Comparison of ENCODE assay signal across 3 cellular contexts in genomic region chr22:25402501-25403283, GRCh38.
TF ChIP-seq lines count a peak whose summit lies in the region.

No MANE protein-coding gene starts in this region.

TF ChIP-seq in SK-N-SH, 30 proteins besides CTCF, POLR2A, EP300 and RAD21 (continued from another document):
- TF ChIP-seq, protein P1, sequence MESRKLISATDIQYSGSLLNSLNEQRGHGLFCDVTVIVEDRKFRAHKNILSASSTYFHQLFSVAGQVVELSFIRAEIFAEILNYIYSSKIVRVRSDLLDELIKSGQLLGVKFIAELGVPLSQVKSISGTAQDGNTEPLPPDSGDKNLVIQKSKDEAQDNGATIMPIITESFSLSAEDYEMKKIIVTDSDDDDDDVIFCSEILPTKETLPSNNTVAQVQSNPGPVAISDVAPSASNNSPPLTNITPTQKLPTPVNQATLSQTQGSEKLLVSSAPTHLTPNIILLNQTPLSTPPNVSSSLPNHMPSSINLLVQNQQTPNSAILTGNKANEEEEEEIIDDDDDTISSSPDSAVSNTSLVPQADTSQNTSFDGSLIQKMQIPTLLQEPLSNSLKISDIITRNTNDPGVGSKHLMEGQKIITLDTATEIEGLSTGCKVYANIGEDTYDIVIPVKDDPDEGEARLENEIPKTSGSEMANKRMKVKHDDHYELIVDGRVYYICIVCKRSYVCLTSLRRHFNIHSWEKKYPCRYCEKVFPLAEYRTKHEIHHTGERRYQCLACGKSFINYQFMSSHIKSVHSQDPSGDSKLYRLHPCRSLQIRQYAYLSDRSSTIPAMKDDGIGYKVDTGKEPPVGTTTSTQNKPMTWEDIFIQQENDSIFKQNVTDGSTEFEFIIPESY (IDR thresholded peaks at IDR 0.05; ENCODE audit: borderline replicate concordance, low read depth) = no peak
- TF ChIP-seq MEF2A (IDR thresholded peaks at IDR 0.05; ENCODE audit: borderline replicate concordance, low read depth) (no peak), FOXJ3 (CRISPR knock-in tag; IDR thresholded peaks at IDR 0.05) (no peak), SMC3 (IDR thresholded peaks at IDR 0.05; ENCODE audit: low read depth, low read length) (no peak), EZH2phosphoT487 (IDR thresholded peaks at IDR 0.05; ENCODE audit: borderline replicate concordance, low read depth) (no peak), FOSL2 (IDR thresholded peaks at IDR 0.05; ENCODE audit: borderline replicate concordance, low read depth) (no peak), NFIC (IDR thresholded peaks at IDR 0.05; ENCODE audit: borderline replicate concordance) (no peak), GABPA (IDR thresholded peaks at IDR 0.05; ENCODE audit: low read depth) (no peak), ELF1 (IDR thresholded peaks at IDR 0.05) (no peak), RCOR1 (IDR thresholded peaks at IDR 0.05; ENCODE audit: low read length) (no peak), NRF1 (IDR thresholded peaks at IDR 0.05; ENCODE audit: low read depth, low read length) (no peak)
- TF ChIP-seq, protein P2, sequence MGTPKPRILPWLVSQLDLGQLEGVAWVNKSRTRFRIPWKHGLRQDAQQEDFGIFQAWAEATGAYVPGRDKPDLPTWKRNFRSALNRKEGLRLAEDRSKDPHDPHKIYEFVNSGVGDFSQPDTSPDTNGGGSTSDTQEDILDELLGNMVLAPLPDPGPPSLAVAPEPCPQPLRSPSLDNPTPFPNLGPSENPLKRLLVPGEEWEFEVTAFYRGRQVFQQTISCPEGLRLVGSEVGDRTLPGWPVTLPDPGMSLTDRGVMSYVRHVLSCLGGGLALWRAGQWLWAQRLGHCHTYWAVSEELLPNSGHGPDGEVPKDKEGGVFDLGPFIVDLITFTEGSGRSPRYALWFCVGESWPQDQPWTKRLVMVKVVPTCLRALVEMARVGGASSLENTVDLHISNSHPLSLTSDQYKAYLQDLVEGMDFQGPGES (IDR thresholded peaks at IDR 0.05; ENCODE audit: low read depth, low read length) = no peak
- TF ChIP-seq, protein P3, sequence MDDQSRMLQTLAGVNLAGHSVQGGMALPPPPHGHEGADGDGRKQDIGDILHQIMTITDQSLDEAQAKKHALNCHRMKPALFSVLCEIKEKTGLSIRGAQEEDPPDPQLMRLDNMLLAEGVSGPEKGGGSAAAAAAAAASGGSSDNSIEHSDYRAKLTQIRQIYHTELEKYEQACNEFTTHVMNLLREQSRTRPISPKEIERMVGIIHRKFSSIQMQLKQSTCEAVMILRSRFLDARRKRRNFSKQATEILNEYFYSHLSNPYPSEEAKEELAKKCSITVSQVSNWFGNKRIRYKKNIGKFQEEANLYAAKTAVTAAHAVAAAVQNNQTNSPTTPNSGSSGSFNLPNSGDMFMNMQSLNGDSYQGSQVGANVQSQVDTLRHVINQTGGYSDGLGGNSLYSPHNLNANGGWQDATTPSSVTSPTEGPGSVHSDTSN (IDR thresholded peaks at IDR 0.05) = no peak

TF ChIP-seq in SK-N-SH treated with all-trans-retinoic acid at 6 μM for 48 hours, 23 proteins besides CTCF, POLR2A, EP300 and RAD21 (continued from another document):
- TF ChIP-seq TCF4 (CRISPR knock-in tag; IDR thresholded peaks at IDR 0.05; ENCODE audit: borderline replicate concordance) (no peak), ARNTL (CRISPR knock-in tag; IDR thresholded peaks at IDR 0.05; ENCODE audit: borderline replicate concordance, low read depth) (no peak), ZFP30 (CRISPR knock-in tag; IDR thresholded peaks at IDR 0.05) (no peak), ISL1 (CRISPR knock-in tag; IDR thresholded peaks at IDR 0.05) (no peak), SNAI2 (CRISPR knock-in tag; IDR thresholded peaks at IDR 0.05) (no peak), ZNF565 (CRISPR knock-in tag; conservative IDR thresholded peaks at IDR 0.05; ENCODE audit: low read depth) (no peak), ESRRG (CRISPR knock-in tag; IDR thresholded peaks at IDR 0.05) (no peak), POU6F1 (CRISPR knock-in tag; IDR thresholded peaks at IDR 0.05; ENCODE audit: borderline replicate concordance, low read depth) (no peak)
TF ChIP-seq in SK-N-SH treated with all-trans-retinoic acid at 6 μM for 48 hours: peak in this region for 0.

TF ChIP-seq in liver, 16 proteins besides CTCF, POLR2A, EP300 and RAD21 (continued from another document):
- TF ChIP-seq, protein P4, sequence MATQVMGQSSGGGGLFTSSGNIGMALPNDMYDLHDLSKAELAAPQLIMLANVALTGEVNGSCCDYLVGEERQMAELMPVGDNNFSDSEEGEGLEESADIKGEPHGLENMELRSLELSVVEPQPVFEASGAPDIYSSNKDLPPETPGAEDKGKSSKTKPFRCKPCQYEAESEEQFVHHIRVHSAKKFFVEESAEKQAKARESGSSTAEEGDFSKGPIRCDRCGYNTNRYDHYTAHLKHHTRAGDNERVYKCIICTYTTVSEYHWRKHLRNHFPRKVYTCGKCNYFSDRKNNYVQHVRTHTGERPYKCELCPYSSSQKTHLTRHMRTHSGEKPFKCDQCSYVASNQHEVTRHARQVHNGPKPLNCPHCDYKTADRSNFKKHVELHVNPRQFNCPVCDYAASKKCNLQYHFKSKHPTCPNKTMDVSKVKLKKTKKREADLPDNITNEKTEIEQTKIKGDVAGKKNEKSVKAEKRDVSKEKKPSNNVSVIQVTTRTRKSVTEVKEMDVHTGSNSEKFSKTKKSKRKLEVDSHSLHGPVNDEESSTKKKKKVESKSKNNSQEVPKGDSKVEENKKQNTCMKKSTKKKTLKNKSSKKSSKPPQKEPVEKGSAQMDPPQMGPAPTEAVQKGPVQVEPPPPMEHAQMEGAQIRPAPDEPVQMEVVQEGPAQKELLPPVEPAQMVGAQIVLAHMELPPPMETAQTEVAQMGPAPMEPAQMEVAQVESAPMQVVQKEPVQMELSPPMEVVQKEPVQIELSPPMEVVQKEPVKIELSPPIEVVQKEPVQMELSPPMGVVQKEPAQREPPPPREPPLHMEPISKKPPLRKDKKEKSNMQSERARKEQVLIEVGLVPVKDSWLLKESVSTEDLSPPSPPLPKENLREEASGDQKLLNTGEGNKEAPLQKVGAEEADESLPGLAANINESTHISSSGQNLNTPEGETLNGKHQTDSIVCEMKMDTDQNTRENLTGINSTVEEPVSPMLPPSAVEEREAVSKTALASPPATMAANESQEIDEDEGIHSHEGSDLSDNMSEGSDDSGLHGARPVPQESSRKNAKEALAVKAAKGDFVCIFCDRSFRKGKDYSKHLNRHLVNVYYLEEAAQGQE (IDR thresholded peaks at IDR 0.05) = peak; percentile 76
- TF ChIP-seq RXRA (IDR thresholded peaks at IDR 0.05) (peak; percentile 85 to 97), NR2F2 (IDR thresholded peaks at IDR 0.05) (peak; percentile 73), FOXA1 (IDR thresholded peaks at IDR 0.05) (no peak), EGR1 (IDR thresholded peaks at IDR 0.05; ENCODE audit: low read depth in 2 of 2) (peak in 1 of 2 donors; percentile 66), GABPA (IDR thresholded peaks at IDR 0.05 in 1 of 2, conservative IDR thresholded peaks at IDR 0.05 in 1 of 2) (no peak), YY1 (IDR thresholded peaks at IDR 0.05) (peak; percentile 71), ATF3 (IDR thresholded peaks at IDR 0.05) (no peak)
- TF ChIP-seq, protein P1 (IDR thresholded peaks at IDR 0.05) = peak; percentile 86
